ENCODE assay signal across 13 cellular contexts in genomic region chr17:29124931-29125270, GRCh38. TPM values are rescaled to one million over a fixed set of nuclear protein-coding genes. Genes with fewer than 3 reads are reported as not detected.
DNase-seq lines count a peak whose midpoint lies in the region; ATAC-seq and TF ChIP-seq lines count a peak whose summit lies in the region.
"Had no signal": no experiment of that assay in that cellular context is flagged by ENCODE, and none has a peak within 500 bp of the region (broad histone marks: within the 10 kb centered on the region; RNA-seq: fewer than 3 reads in every experiment).

No MANE protein-coding gene starts in this region.

- BruUV-seq in HCT116 (replicated peaks; lab: Mats Ljungman, UMichigan): no TSS peak

- TF ChIP-seq CTCF in HCT116 (IDR thresholded peaks at IDR 0.05 in 2 of 3, conservative IDR thresholded peaks at IDR 0.05 in 1 of 3; ENCODE audit: borderline replicate concordance in 1 of 3, insufficient read depth in 1 of 3, low read depth in 2 of 3, low read length in 2 of 3) (no peak), RWPE2 (IDR thresholded peaks at IDR 0.05; ENCODE audit: poor library complexity, severe bottlenecking) (no peak), cardiac muscle cell (IDR thresholded peaks at IDR 0.05; ENCODE audit: low read depth, low read length) (no peak), psoas muscle (IDR thresholded peaks at IDR 0.05) (no peak)

- DNase-seq in HCT116 (ENCODE audit: low read depth, low spot score) (no peak), RWPE2 (ENCODE audit: low spot score) (no peak), cardiac muscle cell (ENCODE audit: low read depth in 1 of 2, low spot score in 1 of 2) (no peak), psoas muscle (peak; percentile 53 to 86), ACHN (no peak), AG08395 (ENCODE audit: low spot score) (no peak)
- DNase-seq: activated B cell treated with CpG ODN at 0.5 μM for 24 hours, DMS153, H7, MG63, SHP77 had no signal

- TF ChIP-seq RAD21 in HCT116 (IDR thresholded peaks at IDR 0.05; ENCODE audit: low read depth): no peak

- H3K27me3 ChIP-seq in HCT116 (ENCODE audit: insufficient read depth, low read length): no peaks in the 10 kb centered on the region
- no peaks in the 10 kb centered on the region for H3K27me3 ChIP-seq in RWPE2 (ENCODE audit: insufficient read depth, poor library complexity, severe bottlenecking)
- H3K27me3 ChIP-seq in cardiac muscle cell: no peaks in the 10 kb centered on the region
- H3K27me3 ChIP-seq in psoas muscle (ENCODE audit: insufficient read depth in 3 of 3, low read length in 2 of 3): no peaks in the 10 kb centered on the region
- H3K27me3 ChIP-seq: MG63 had no signal

- RAD21 ChIA-PET in HCT116 (lab: Charles Lee; ENCODE audit: low non-redundant PET in 1 of 2, low total read pairs in 2 of 2, uncharacterized antibody in 2 of 2, unreplicated experiment in 2 of 2): interaction anchor here (0.8 to 2.1 kb wide), 10 partner anchors 18 to 441 kb away, joined by 3 to 22 read pairs (median 8); no protein-coding TSS in a partner anchor

- POLR2A ChIA-PET in HCT116 (lab: Charles Lee): interaction anchor here (1.1 to 1.5 kb wide), 3 partner anchors 21 to 169 kb away, joined by 3 to 6 read pairs (median 3); partner anchors contain the start of gene NUFIP2

- H3K4me1 ChIP-seq in HCT116 (ENCODE audit: control insufficient read depth in 1 of 2, insufficient read depth in 2 of 2, low read length in 2 of 2) (peaks cover 14 to 21% of the 10 kb centered on the region in 2 experiments; a peak in 3 of 4 replicates), RWPE2 (ENCODE audit: insufficient read depth, poor library complexity, severe bottlenecking) (no peaks in the 10 kb centered on the region), cardiac muscle cell (ENCODE audit: low read depth) (peaks cover 32% of the 10 kb centered on the region), psoas muscle (peaks cover 45% of the 10 kb centered on the region)

- H3K9me3 ChIP-seq in HCT116 (ENCODE audit: control insufficient read depth in 1 of 2, insufficient read depth in 1 of 2, low read depth in 1 of 2, low read length in 2 of 2) (no peaks in the 10 kb centered on the region), RWPE2 (ENCODE audit: severe bottlenecking) (no peaks in the 10 kb centered on the region), cardiac muscle cell (ENCODE audit: low read depth) (no peaks in the 10 kb centered on the region), psoas muscle (no peaks in the 10 kb centered on the region)
- H3K9me3 ChIP-seq: MG63 had no signal

- 53 to 85% (median 66%) methylated on average over 5 of the region's 5 CpGs for WGBS in psoas muscle, 3 donors

- H3K79me2 ChIP-seq in HCT116 (ENCODE audit: insufficient read depth, low read length): peaks cover 2% of the 10 kb centered on the region; the same call in 1 of the 2 replicates

- peak overlapping the region; percentile 34 for H3K4me2 ChIP-seq in HCT116 (ENCODE audit: low read length)

- in situ Hi-C loops in ACHN (cut with HindIII; ENCODE audit: low pct_ligation_motif_present, low pct_unique_long_range_greater_than_20kb, low sequenced_read_pairs): no loop called here

- peak; percentile 70 for ATAC-seq in HCT116
- peak; percentile 56 for ATAC-seq in RWPE2 (ENCODE audit: low read depth)
- ATAC-seq in psoas muscle: peak; percentile 32 to 75 (median 64)
- no peak for ATAC-seq in HG02642 (IDR thresholded peaks at IDR 0.05; ENCODE audit: poor library complexity, unreplicated experiment)
- ATAC-seq in GM19463 (IDR thresholded peaks at IDR 0.05; ENCODE audit: unreplicated experiment): no peak

- CTCF ChIA-PET in HCT116 (lab: Charles Lee): interaction anchor here (1.0 to 4.8 kb wide), 14 partner anchors 8 to 493 kb away, joined by 3 to 110 read pairs (median 12); partner anchors contain the start of genes MYO18A and NUFIP2

- H2AFZ ChIP-seq in HCT116 (ENCODE audit: low read depth, low read length, poor library complexity, severe bottlenecking): no peak overlapping the region

- 0 out of 2 replicates have a peak overlapping the region, but pooled peaks have one; percentile 4 for H3K9ac ChIP-seq in HCT116 (ENCODE audit: low read length)

- peak overlapping the region; percentile 16; the same call in 1 of the 2 replicates for H3K27ac ChIP-seq in HCT116 (ENCODE audit: low read depth, low read length)
- H3K27ac ChIP-seq in RWPE2 (ENCODE audit: poor library complexity, severe bottlenecking): peak overlapping the region; percentile 15
- H3K27ac ChIP-seq in cardiac muscle cell: peak overlapping the region; percentile 64
- H3K27ac ChIP-seq in psoas muscle: peak overlapping the region; percentile 72

- H3K36me3 ChIP-seq in HCT116 (ENCODE audit: control insufficient read depth in 1 of 2, insufficient read depth in 2 of 2, low read length in 2 of 2): no peaks in the 10 kb centered on the region
- H3K36me3 ChIP-seq in RWPE2 (ENCODE audit: low read depth): peaks cover 16% of the 10 kb centered on the region; the same call in 1 of the 2 replicates
- H3K36me3 ChIP-seq in cardiac muscle cell: peaks cover 25% of the 10 kb centered on the region
- H3K36me3 ChIP-seq in psoas muscle (ENCODE audit: insufficient read depth in 1 of 2, low read depth in 1 of 2): peaks cover 13 to 99% of the 10 kb centered on the region in 2 donors
- H3K36me3 ChIP-seq: MG63 had no signal

- no peaks in the 10 kb centered on the region for H3K9me2 ChIP-seq in HCT116 (ENCODE audit: insufficient read depth)

- intact Hi-C loops in HCT116 (cut with micrococcal nuclease) (loop anchor here (1.0 kb wide), 1 partner anchor 19 kb away; no protein-coding TSS in a partner anchor), psoas muscle (cut with DNase I) (no loop called here)

- TF ChIP-seq POLR2A in HCT116 (IDR thresholded peaks at IDR 0.05; ENCODE audit: borderline replicate concordance, extremely low read depth, insufficient read depth, insufficient read length): no peak

- no peaks in the 10 kb centered on the region for H4K20me1 ChIP-seq in HCT116 (ENCODE audit: insufficient read depth)

- H3K4me3 ChIP-seq in HCT116 (replicated peaks in 1 of 2; ENCODE audit: low read depth in 1 of 2, low read length in 2 of 2) (no peak overlapping the region), RWPE2 (ENCODE audit: severe bottlenecking) (no peak overlapping the region), cardiac muscle cell (no peak overlapping the region), psoas muscle (no peak overlapping the region)
- H3K4me3 ChIP-seq: MG63 had no signal

TF ChIP-seq in HCT116, 20 proteins besides CTCF, POLR2A, EP300 and RAD21:
- no peak for TF ChIP-seq FOSL1 (IDR thresholded peaks at IDR 0.05; ENCODE audit: low read depth)
- no peak for TF ChIP-seq MAX (IDR thresholded peaks at IDR 0.05)
- TF ChIP-seq SIN3A (IDR thresholded peaks at IDR 0.05; ENCODE audit: low read depth): no peak
- TF ChIP-seq ATF3 (IDR thresholded peaks at IDR 0.05): no peak
- TF ChIP-seq ELF1 (IDR thresholded peaks at IDR 0.05; ENCODE audit: borderline replicate concordance, low read depth): no peak
- no peak for TF ChIP-seq POLR2AphosphoS5 (IDR thresholded peaks at IDR 0.05; ENCODE audit: low read depth, low read length)
- TF ChIP-seq TCF7L2 (IDR thresholded peaks at IDR 0.05; ENCODE audit: borderline replicate concordance, extremely low read depth, insufficient read depth, insufficient read length): no peak
- TF ChIP-seq, protein P1, sequence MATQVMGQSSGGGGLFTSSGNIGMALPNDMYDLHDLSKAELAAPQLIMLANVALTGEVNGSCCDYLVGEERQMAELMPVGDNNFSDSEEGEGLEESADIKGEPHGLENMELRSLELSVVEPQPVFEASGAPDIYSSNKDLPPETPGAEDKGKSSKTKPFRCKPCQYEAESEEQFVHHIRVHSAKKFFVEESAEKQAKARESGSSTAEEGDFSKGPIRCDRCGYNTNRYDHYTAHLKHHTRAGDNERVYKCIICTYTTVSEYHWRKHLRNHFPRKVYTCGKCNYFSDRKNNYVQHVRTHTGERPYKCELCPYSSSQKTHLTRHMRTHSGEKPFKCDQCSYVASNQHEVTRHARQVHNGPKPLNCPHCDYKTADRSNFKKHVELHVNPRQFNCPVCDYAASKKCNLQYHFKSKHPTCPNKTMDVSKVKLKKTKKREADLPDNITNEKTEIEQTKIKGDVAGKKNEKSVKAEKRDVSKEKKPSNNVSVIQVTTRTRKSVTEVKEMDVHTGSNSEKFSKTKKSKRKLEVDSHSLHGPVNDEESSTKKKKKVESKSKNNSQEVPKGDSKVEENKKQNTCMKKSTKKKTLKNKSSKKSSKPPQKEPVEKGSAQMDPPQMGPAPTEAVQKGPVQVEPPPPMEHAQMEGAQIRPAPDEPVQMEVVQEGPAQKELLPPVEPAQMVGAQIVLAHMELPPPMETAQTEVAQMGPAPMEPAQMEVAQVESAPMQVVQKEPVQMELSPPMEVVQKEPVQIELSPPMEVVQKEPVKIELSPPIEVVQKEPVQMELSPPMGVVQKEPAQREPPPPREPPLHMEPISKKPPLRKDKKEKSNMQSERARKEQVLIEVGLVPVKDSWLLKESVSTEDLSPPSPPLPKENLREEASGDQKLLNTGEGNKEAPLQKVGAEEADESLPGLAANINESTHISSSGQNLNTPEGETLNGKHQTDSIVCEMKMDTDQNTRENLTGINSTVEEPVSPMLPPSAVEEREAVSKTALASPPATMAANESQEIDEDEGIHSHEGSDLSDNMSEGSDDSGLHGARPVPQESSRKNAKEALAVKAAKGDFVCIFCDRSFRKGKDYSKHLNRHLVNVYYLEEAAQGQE (IDR thresholded peaks at IDR 0.05; ENCODE audit: low read depth): no peak
- TF ChIP-seq CEBPB (IDR thresholded peaks at IDR 0.05; ENCODE audit: low read depth): no peak
- no peak for TF ChIP-seq EZH2phosphoT487 (IDR thresholded peaks at IDR 0.05; ENCODE audit: borderline replicate concordance)
- TF ChIP-seq ZFX (IDR thresholded peaks at IDR 0.05): no peak
- TF ChIP-seq CBX3 (IDR thresholded peaks at IDR 0.05; ENCODE audit: low read depth): no peak
- TF ChIP-seq YY1 (IDR thresholded peaks at IDR 0.05; ENCODE audit: extremely low read depth, insufficient replicate concordance, low read depth, low read length): no peak
- TF ChIP-seq ZNF274 (IDR thresholded peaks at IDR 0.05; ENCODE audit: low read depth, low read length): no peak
- TF ChIP-seq JUND (IDR thresholded peaks at IDR 0.05): no peak

RNA-seq across cellular contexts. Expression of gene MYO18A, which starts 55.3 kb away (rescaled TPM):
- 37.2 TPM for total RNA-seq in HCT116 (2021; ENCODE audit: unreplicated experiment)
- polyA plus RNA-seq in HCT116 (2012): 33.8 and 36.0 TPM in 2 replicates
- 326 and 564 TPM in 2 replicates for total RNA-seq in cardiac muscle cell
- polyA plus RNA-seq in cardiac muscle cell: 186 and 218 TPM in 2 replicates
- total RNA-seq in psoas muscle: 1,000 to 10,000 TPM in 2 of 4 donors, 100 to 1,000 TPM in 2; 770 to 1,274 (median 938) TPM
- 100 to 1,000 TPM; 142 to 538 (median 318) TPM for polyA plus RNA-seq in psoas muscle

Comparison
In these comparisons a context has a peak if more than half of its experiments do, and no peak if none do; other contexts are left out.
1. ATAC-seq: peak in HCT116 (single experiment), RWPE2 (single experiment) and psoas muscle (4 of 4); none in HG02642 (single experiment) and GM19463 (single experiment).
2. DNase-seq: peak in psoas muscle (2 of 2); none in HCT116 (single experiment), RWPE2 (single experiment), cardiac muscle cell (0 of 2), ACHN (single experiment) and AG08395 (single experiment).
3. H3K27ac ChIP-seq: peak in every context shown above with its lines; median percentile 72 in psoas muscle; 64 in cardiac muscle cell; 16 in HCT116; 15 in RWPE2.